27 cellular contexts compared by ENCODE assay signal in genomic region chr9:17222932-17223331, GRCh38.
"Had no signal": no experiment of that assay in that cellular context is flagged by ENCODE, and none has a peak within 500 bp of the region (broad histone marks: within the 10 kb centered on the region; RNA-seq: fewer than 3 reads in every experiment).

No MANE protein-coding gene starts in this region.

- H3K27me3 ChIP-seq: brain microvascular endothelial cell, SJCRH30 had no signal

- H3K9me3 Mint-ChIP-seq: activated CD4-positive, alpha-beta T cell treated with anti-CD3 and anti-CD28 coated beads, Interleukin-2, amount 10 ng/mL, durations not matched to agents 24 days and 14 days; activated CD8-positive, alpha-beta T cell treated with anti-CD3 and anti-CD28 coated beads for 36 hours; activated naive CD8-positive, alpha-beta T cell treated with anti-CD3 and anti-CD28 coated beads for 36 hours; activated T-cell treated with anti-CD3 and anti-CD28 coated beads, Interleukin-2, amount 50 U/mL, for 72 hours; activated T-helper 17 cell treated with anti-CD3 and anti-CD28 coated beads, Interleukin-2, amount 50 U/mL, for 72 hours had no signal

- H3K27ac Mint-ChIP-seq: activated CD4-positive, alpha-beta T cell treated with anti-CD3 and anti-CD28 coated beads, Interleukin-2, amount 10 ng/mL, durations not matched to agents 24 days and 14 days; activated CD8-positive, alpha-beta T cell treated with anti-CD3 and anti-CD28 coated beads for 36 hours; activated naive CD8-positive, alpha-beta T cell treated with anti-CD3 and anti-CD28 coated beads for 36 hours; activated T-cell treated with anti-CD3 and anti-CD28 coated beads, Interleukin-2, amount 50 U/mL, for 72 hours; activated T-helper 17 cell treated with anti-CD3 and anti-CD28 coated beads, Interleukin-2, amount 50 U/mL, for 72 hours had no signal

- H3K27me3 Mint-ChIP-seq: activated CD4-positive, alpha-beta T cell treated with anti-CD3 and anti-CD28 coated beads, Interleukin-2, amount 10 ng/mL, durations not matched to agents 24 days and 14 days; activated CD8-positive, alpha-beta T cell treated with anti-CD3 and anti-CD28 coated beads for 36 hours; activated naive CD8-positive, alpha-beta T cell treated with anti-CD3 and anti-CD28 coated beads for 36 hours; activated T-helper 17 cell treated with anti-CD3 and anti-CD28 coated beads, Interleukin-2, amount 50 U/mL, for 72 hours had no signal

- H3K36me3 Mint-ChIP-seq: activated naive CD8-positive, alpha-beta T cell treated with anti-CD3 and anti-CD28 coated beads for 36 hours had no signal

- ATAC-seq: activated CD8-positive, alpha-beta T cell treated with anti-CD3 and anti-CD28 coated beads for 36 hours; activated T-cell treated with anti-CD3 and anti-CD28 coated beads, Interleukin-2, amount 50 U/mL, for 72 hours; activated T-helper 17 cell treated with anti-CD3 and anti-CD28 coated beads, Interleukin-2, amount 50 U/mL, for 72 hours had no signal

- H3K9me3 ChIP-seq: SJCRH30 had no signal

- H3K4me3 ChIP-seq: SJCRH30, SK-N-MC had no signal

- H3K27ac ChIP-seq: brain microvascular endothelial cell, SJCRH30, SK-N-MC had no signal

- H3K4me1 Mint-ChIP-seq: activated CD4-positive, alpha-beta T cell treated with anti-CD3 and anti-CD28 coated beads, Interleukin-2, amount 10 ng/mL, durations not matched to agents 24 days and 14 days; activated naive CD8-positive, alpha-beta T cell treated with anti-CD3 and anti-CD28 coated beads for 36 hours; activated T-helper 17 cell treated with anti-CD3 and anti-CD28 coated beads, Interleukin-2, amount 50 U/mL, for 72 hours had no signal

- DNase-seq: activated CD4-positive, alpha-beta T cell treated with anti-CD3 and anti-CD28 coated beads, Interleukin-2, amount 10 ng/mL, durations not matched to agents 24 days and 14 days; activated CD4-positive, alpha-beta T cell treated with anti-CD3 and anti-CD28 coated beads, Interleukin-2, amount 50 U/mL, for 4 hours; activated CD8-positive, alpha-beta T cell treated with anti-CD3 and anti-CD28 coated beads for 36 hours; activated effector memory CD4-positive, alpha-beta T cell treated with anti-CD3 and anti-CD28 coated beads, Interleukin-2, amount 50 U/mL, for 16 hours; activated naive CD4-positive, alpha-beta T cell; activated naive CD4-positive, alpha-beta T cell treated with anti-CD3 and anti-CD28 coated beads, Interleukin-2, amount 50 U/mL, for 16 hours; activated naive CD8-positive, alpha-beta T cell treated with anti-CD3 and anti-CD28 coated beads for 36 hours; activated T-cell treated with anti-CD3 and anti-CD28 coated beads, Interleukin-2, amount 50 U/mL, for 1 hour; activated T-cell treated with anti-CD3 and anti-CD28 coated beads, Interleukin-2, amount 50 U/mL, for 72 hours; amniotic stem cell; aorta; brain microvascular endothelial cell; NCI-H1048; NCI-H1105 treated with DMSO at 0.1 percent for 48 hours; NCI-H1436; NCI-H1694; NCI-H1930; NCI-H2081 treated with DMSO at 0.1 percent for 48 hours; NCI-H510A; NCI-H526; NCI-H748 treated with DMSO at 0.1 percent for 48 hours; NK-92 treated with Interleukin-12 subunit alpha and Interleukin-12 subunit beta, amount 100 ng/mL, for 24 hours; SHP77; SJCRH30; T1000 had no signal

- H3K36me3 ChIP-seq: brain microvascular endothelial cell had no signal

- H3K4me1 ChIP-seq: SJCRH30 had no signal

- H3K4me3 Mint-ChIP-seq: activated CD4-positive, alpha-beta T cell treated with anti-CD3 and anti-CD28 coated beads, Interleukin-2, amount 10 ng/mL, durations not matched to agents 24 days and 14 days; activated CD8-positive, alpha-beta T cell treated with anti-CD3 and anti-CD28 coated beads for 36 hours; activated naive CD8-positive, alpha-beta T cell treated with anti-CD3 and anti-CD28 coated beads for 36 hours; activated T-cell treated with anti-CD3 and anti-CD28 coated beads, Interleukin-2, amount 50 U/mL, for 72 hours; activated T-helper 17 cell treated with anti-CD3 and anti-CD28 coated beads, Interleukin-2, amount 50 U/mL, for 72 hours had no signal
